In the genomic region with DNA sequence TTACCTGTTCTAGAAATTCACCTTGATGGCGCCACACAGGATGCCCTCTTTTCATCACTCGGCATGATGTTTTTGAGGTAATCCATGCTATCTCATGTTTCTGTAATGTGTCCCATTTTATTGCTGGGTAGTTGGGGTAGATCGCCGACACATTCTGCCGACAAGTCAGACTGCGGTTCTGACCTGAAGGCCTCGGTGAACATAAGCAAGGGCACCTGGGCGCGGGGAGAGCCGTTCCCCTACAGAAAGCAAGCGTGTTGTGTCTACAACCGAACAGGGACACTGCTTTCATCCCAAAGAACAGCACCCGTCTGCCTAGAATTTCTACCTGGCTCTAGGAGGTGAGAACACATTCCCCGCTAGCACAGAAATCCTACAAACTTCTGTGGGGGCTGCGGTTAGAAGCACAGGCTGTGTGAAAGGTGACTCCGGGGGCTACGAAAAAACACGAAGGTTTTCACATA, we compare ENCODE assay signal across 2 cellular contexts.
TF ChIP-seq lines count a peak whose summit lies in the region.

No MANE protein-coding gene starts in this region.

TF ChIP-seq in A549, 52 proteins besides CTCF, POLR2A, EP300 and RAD21 (continued from another document):
- TF ChIP-seq, protein P1, sequence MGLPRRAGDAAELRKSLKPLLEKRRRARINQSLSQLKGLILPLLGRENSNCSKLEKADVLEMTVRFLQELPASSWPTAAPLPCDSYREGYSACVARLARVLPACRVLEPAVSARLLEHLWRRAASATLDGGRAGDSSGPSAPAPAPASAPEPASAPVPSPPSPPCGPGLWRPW (IDR thresholded peaks at IDR 0.05) = no peak
- TF ChIP-seq ZC3H11A (IDR thresholded peaks at IDR 0.05) (no peak), FOSL2 (IDR thresholded peaks at IDR 0.05) (no peak), FOSL2 (CRISPR knock-in tag; IDR thresholded peaks at IDR 0.05) (no peak), RCOR1 (IDR thresholded peaks at IDR 0.05; ENCODE audit: low read depth, low read length) (no peak), ZSCAN20 (CRISPR knock-in tag; IDR thresholded peaks at IDR 0.05) (no peak), NR3C1 (IDR thresholded peaks at IDR 0.05) (no peak)
- TF ChIP-seq, protein P2, sequence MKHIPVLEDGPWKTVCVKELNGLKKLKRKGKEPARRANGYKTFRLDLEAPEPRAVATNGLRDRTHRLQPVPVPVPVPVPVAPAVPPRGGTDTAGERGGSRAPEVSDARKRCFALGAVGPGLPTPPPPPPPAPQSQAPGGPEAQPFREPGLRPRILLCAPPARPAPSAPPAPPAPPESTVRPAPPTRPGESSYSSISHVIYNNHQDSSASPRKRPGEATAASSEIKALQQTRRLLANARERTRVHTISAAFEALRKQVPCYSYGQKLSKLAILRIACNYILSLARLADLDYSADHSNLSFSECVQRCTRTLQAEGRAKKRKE (CRISPR knock-in tag; IDR thresholded peaks at IDR 0.05; ENCODE audit: low read depth) = no peak
TF ChIP-seq in A549: peak in this region for 0.

TF ChIP-seq in K562, 482 proteins besides CTCF, POLR2A, EP300 and RAD21 (continued from another document):
- TF ChIP-seq, protein P3, sequence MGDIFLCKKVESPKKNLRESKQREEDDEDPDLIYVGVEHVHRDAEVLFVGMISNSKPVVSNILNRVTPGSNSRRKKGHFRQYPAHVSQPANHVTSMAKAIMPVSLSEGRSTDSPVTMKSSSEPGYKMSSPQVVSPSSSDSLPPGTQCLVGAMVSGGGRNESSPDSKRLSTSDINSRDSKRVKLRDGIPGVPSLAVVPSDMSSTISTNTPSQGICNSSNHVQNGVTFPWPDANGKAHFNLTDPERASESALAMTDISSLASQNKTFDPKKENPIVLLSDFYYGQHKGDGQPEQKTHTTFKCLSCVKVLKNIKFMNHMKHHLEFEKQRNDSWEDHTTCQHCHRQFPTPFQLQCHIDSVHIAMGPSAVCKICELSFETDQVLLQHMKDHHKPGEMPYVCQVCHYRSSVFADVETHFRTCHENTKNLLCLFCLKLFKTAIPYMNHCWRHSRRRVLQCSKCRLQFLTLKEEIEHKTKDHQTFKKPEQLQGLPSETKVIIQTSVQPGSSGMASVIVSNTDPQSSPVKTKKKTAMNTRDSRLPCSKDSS (IDR thresholded peaks at IDR 0.05; ENCODE audit: low read depth, partially characterized antibody) = no peak
- 0 out of 4 replicates have a peak, but pooled peaks of 1 of the 2 experiments have one; percentile 2 for TF ChIP-seq RCOR1 (IDR thresholded peaks at IDR 0.05; ENCODE audit: borderline replicate concordance in 1 of 2, low read depth in 2 of 2, low read length in 2 of 2)
- TF ChIP-seq JUN (IDR thresholded peaks at IDR 0.05; ENCODE audit: borderline replicate concordance, low read depth, low read length) = 0 out of 2 replicates have a peak, but pooled peaks have one; percentile 10
- no peak for TF ChIP-seq JUN (CRISPR knock-in tag; IDR thresholded peaks at IDR 0.05; ENCODE audit: borderline replicate concordance)
- 0 out of 2 replicates have a peak, but pooled peaks have one; percentile 58 for TF ChIP-seq ZNF274 (IDR thresholded peaks at IDR 0.05; ENCODE audit: borderline replicate concordance, low read depth, low read length)
- TF ChIP-seq MIER1 (IDR thresholded peaks at IDR 0.05; ENCODE audit: low read depth) = peak; percentile 42; the same call in 1 of the 2 replicates
- TF ChIP-seq SMC3 (conservative IDR thresholded peaks at IDR 0.05; ENCODE audit: insufficient read depth, low read depth, low read length) = peak; percentile 13; the same call in 1 of the 2 replicates
- TF ChIP-seq TBL1XR1 (IDR thresholded peaks at IDR 0.05; ENCODE audit: low read length in 2 of 2) = peak in 1 of 2 experiments; percentile 88; a peak in 1 of 4 replicates
- no peak for TF ChIP-seq ARID1B (IDR thresholded peaks at IDR 0.05)
- TF ChIP-seq MAFF (IDR thresholded peaks at IDR 0.05; ENCODE audit: low read length) = peak; percentile 0; the same call in 1 of the 2 replicates
- no peak for TF ChIP-seq RBM34 (IDR thresholded peaks at IDR 0.05; ENCODE audit: borderline replicate concordance, insufficient read depth, low read length)
- no peak for TF ChIP-seq ZNF384 (IDR thresholded peaks at IDR 0.05; ENCODE audit: low read depth, low read length)
- no peak for TF ChIP-seq HNRNPK (IDR thresholded peaks at IDR 0.05; ENCODE audit: low read depth, low read length, poor library complexity, severe bottlenecking)
